Comparison of ENCODE assay signal across 8 cellular contexts in the genomic region with DNA sequence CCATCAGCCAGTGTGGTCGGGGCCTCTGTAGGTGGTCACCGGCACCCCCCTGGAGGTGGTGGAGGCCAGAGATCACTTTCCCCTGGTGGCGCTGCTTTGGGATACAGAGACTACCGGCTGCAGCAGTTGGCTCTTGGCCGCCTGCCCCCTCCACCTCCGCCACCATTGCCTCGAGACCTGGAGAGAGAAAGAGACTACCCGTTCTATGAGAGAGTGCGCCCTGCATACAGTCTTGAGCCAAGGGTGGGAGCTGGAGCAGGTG. TPM values are rescaled to one million over a fixed set of nuclear protein-coding genes. Genes with fewer than 3 reads are reported as not detected.
DNase-seq lines count a peak whose midpoint lies in the region; ATAC-seq and TF ChIP-seq lines count a peak whose summit lies in the region.

No MANE protein-coding gene starts in this region.

- peak overlapping the region; percentile 71 for H3K9ac ChIP-seq in mucosa of stomach (ENCODE audit: low read length)

- no peak for TF ChIP-seq CTCF in AG10803 (conservative IDR thresholded peaks at IDR 0.05; ENCODE audit: low read length)
- TF ChIP-seq CTCF in HL-60 (IDR thresholded peaks at IDR 0.05; ENCODE audit: insufficient read depth, low read length) = no peak

- H3K4me1 ChIP-seq in ectodermal cell (ENCODE audit: control insufficient read depth, insufficient read depth, low read length) (peaks cover 18% of the 10 kb centered on the region), mucosa of stomach (ENCODE audit: control insufficient read depth, insufficient read depth, low read length) (peaks cover 42% of the 10 kb centered on the region)

- H3K27me3 ChIP-seq in HL-60 (ENCODE audit: insufficient read depth, poor library complexity, severe bottlenecking) = no peaks in the 10 kb centered on the region
- no peaks in the 10 kb centered on the region for H3K27me3 ChIP-seq in ectodermal cell (ENCODE audit: control insufficient read depth, insufficient read depth, low read length, poor library complexity, severe bottlenecking)
- no peaks in the 10 kb centered on the region for H3K27me3 ChIP-seq in mucosa of stomach (ENCODE audit: control insufficient read depth, insufficient read depth, low read length)

- no peak for DNase-seq in AG10803 (ENCODE audit: low read depth)
- DNase-seq in HL-60 (ENCODE audit: low read depth in 1 of 2, low spot score in 1 of 2) = peak in 1 of 2 experiments; percentile 11
- no peak for DNase-seq in activated naive CD4-positive, alpha-beta T cell treated with anti-CD3 and anti-CD28 coated beads, Interleukin-2, amount 50 U/mL, for 16 hours
- DNase-seq in effector CD4-positive, alpha-beta T cell = no peak
- DNase-seq in KBM-7 = no peak

- H3K27ac ChIP-seq in HL-60 (replicated peaks) (peak overlapping the region; percentile 98), ectodermal cell (ENCODE audit: insufficient read depth, low read depth, low read length, poor library complexity, severe bottlenecking) (no peak overlapping the region)

- H3K4me3 ChIP-seq in AG10803 (ENCODE audit: low read length) = peak overlapping the region; percentile 98
- peak overlapping the region; percentile 93 for H3K4me3 ChIP-seq in HL-60 (replicated peaks; ENCODE audit: insufficient read depth, low read length)
- H3K4me3 ChIP-seq in ectodermal cell (ENCODE audit: insufficient read depth, low read depth, low read length) = peak overlapping the region; percentile 89
- H3K4me3 ChIP-seq in mucosa of stomach (ENCODE audit: low read length) = peak overlapping the region; percentile 90

- whole genome bisulfite sequencing in ectodermal cell, 2 experiments = 7 to 8% methylated on average over 9 of the region's 9 CpGs

- H3K9me3 ChIP-seq in ectodermal cell (ENCODE audit: control insufficient read depth, low read length) (no peaks in the 10 kb centered on the region), mucosa of stomach (ENCODE audit: control insufficient read depth, low read length) (no peaks in the 10 kb centered on the region)

- H3K36me3 ChIP-seq in ectodermal cell (ENCODE audit: control insufficient read depth, insufficient read depth, low read length) (peaks cover 16% of the 10 kb centered on the region), mucosa of stomach (ENCODE audit: control insufficient read depth, insufficient read depth, low read length) (no peaks in the 10 kb centered on the region)

- no peak for ATAC-seq in GM19023 (IDR thresholded peaks at IDR 0.05; ENCODE audit: unreplicated experiment)

- in situ Hi-C loops in KBM-7 (cut with MboI; ENCODE audit: low pct_unique_long_range_greater_than_20kb, low sequenced_read_pairs) = no loop called here

RNA-seq across cellular contexts. Expression of a gene that starts 1.0 kb away (rescaled TPM):
- 29.1 TPM for polyA plus RNA-seq in ectodermal cell (2013, experiment 1 of 4)
- polyA plus RNA-seq in ectodermal cell (2013, experiment 2 of 4) = 29.7 TPM
- polyA plus RNA-seq in ectodermal cell (2013, experiment 3 of 4) = 19.0 TPM
- 19.4 TPM for polyA plus RNA-seq in ectodermal cell (2013, experiment 4 of 4)

RNA-seq across cellular contexts. Expression of a gene that starts 50.7 kb away (rescaled TPM):
- polyA plus RNA-seq in ectodermal cell (2013, experiment 1 of 4) = 3.1 TPM
- 3.5 TPM for polyA plus RNA-seq in ectodermal cell (2013, experiment 2 of 4)
- 2.2 TPM for polyA plus RNA-seq in ectodermal cell (2013, experiment 3 of 4)
- polyA plus RNA-seq in ectodermal cell (2013, experiment 4 of 4) = 2.8 TPM
